ENCODE assay signal across 3 cellular contexts in the genomic region with DNA sequence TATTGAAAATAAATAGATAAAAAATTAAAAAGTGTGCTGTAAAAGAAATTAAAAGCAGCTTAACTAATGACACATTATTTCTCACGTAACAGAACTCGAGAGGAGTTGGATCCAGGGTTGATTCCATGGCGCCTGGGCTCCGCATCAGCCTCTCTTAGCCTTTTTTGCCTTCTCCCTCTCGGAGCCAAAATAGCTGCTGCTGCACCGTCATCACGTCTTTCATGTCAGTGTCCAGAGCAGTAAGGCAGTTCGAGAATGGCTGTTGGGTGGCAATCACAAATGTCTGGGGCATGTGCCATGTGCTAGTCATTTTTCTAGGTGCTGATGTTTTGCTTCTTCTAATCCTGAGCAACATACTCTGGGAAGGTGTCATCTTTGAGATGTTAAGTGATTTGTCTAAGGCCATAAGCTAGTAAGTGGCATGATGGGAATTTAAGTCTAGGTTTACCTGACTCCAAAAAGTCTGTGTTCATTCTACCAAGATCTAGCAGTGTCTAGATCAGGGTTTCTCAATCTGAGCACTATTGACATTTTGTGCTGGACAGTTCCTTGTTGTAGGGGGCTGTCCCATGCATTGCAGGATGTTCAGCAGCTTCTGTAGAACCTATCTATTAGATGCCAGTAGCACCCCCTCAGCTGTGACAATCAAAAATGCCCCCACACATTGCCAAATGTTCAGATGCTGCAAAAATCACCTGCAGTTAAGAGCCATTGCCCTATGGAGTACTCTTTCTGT.
TF ChIP-seq lines count a peak whose summit lies in the region.

No MANE protein-coding gene starts in this region.

TF ChIP-seq in GM23338, 12 proteins besides CTCF, POLR2A, EP300 and RAD21:
- TF ChIP-seq REST (IDR thresholded peaks at IDR 0.05; ENCODE audit: unreplicated experiment) (peak; percentile 46), JUNB (IDR thresholded peaks at IDR 0.05; ENCODE audit: unreplicated experiment) (no peak)

TF ChIP-seq in IMR-90, 13 proteins besides CTCF, POLR2A, EP300 and RAD21 (continued from another document):
- TF ChIP-seq SMC3 (IDR thresholded peaks at IDR 0.05; ENCODE audit: low read depth, low read length) (no peak), RCOR1 (IDR thresholded peaks at IDR 0.05; ENCODE audit: insufficient replicate concordance, low read length) (no peak), ELK1 (IDR thresholded peaks at IDR 0.05; ENCODE audit: borderline replicate concordance, low read depth, low read length) (no peak), BHLHE40 (IDR thresholded peaks at IDR 0.05; ENCODE audit: low read depth, low read length) (no peak), CEBPB (IDR thresholded peaks at IDR 0.05; ENCODE audit: low read depth, low read length) (no peak), NFE2L2 (IDR thresholded peaks at IDR 0.05; ENCODE audit: low read depth, low read length) (no peak), MXI1 (IDR thresholded peaks at IDR 0.05; ENCODE audit: borderline replicate concordance, low read depth, low read length) (no peak), CHD1 (IDR thresholded peaks at IDR 0.05; ENCODE audit: low read depth, low read length) (no peak), MAFK (IDR thresholded peaks at IDR 0.05; ENCODE audit: low read depth, low read length) (no peak), FOS (IDR thresholded peaks at IDR 0.05; ENCODE audit: low read depth, low read length) (no peak), MAZ (IDR thresholded peaks at IDR 0.05; ENCODE audit: borderline replicate concordance, low read depth, low read length) (no peak)
- TF ChIP-seq, protein P1, sequence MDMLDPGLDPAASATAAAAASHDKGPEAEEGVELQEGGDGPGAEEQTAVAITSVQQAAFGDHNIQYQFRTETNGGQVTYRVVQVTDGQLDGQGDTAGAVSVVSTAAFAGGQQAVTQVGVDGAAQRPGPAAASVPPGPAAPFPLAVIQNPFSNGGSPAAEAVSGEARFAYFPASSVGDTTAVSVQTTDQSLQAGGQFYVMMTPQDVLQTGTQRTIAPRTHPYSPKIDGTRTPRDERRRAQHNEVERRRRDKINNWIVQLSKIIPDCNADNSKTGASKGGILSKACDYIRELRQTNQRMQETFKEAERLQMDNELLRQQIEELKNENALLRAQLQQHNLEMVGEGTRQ (IDR thresholded peaks at IDR 0.05; ENCODE audit: low read depth, low read length), result no peak

TF ChIP-seq in K562, 482 proteins besides CTCF, POLR2A, EP300 and RAD21:
- TF ChIP-seq, protein P2, sequence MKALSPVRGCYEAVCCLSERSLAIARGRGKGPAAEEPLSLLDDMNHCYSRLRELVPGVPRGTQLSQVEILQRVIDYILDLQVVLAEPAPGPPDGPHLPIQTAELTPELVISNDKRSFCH (CRISPR knock-in tag; IDR thresholded peaks at IDR 0.05), result no peak
- TF ChIP-seq, protein P2 (tag; IDR thresholded peaks at IDR 0.05), result no peak
- TF ChIP-seq RBM25 (IDR thresholded peaks at IDR 0.05; ENCODE audit: low read depth, low read length, severe bottlenecking), result peak; percentile 51
